Comparison of ENCODE assay signal across 25 cellular contexts in the genomic region with DNA sequence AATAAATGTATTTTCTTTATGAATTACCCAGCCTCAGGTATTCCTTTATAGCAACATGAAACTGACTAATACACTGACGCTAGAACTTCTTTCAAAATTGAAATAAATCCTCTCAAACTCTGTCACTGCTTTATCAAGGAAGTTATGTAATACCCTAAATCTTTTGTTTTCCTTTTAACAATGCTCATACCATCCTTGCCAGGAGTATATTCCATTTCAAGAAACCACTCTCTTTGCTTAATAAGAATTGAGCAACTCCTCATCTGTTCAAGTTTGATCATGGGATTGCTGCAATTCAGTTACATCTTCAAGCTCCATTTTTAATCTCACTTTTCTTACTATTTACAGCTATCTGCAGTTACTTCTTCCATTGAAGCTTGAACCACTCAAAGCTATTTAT.
"Had no signal": no experiment of that assay in that cellular context is flagged by ENCODE, and none has a peak within 500 bp of the region (broad histone marks: within the 10 kb centered on the region; RNA-seq: fewer than 3 reads in every experiment).

No MANE protein-coding gene starts in this region.

- H3K4me2 ChIP-seq: neural progenitor cell had no signal

- H3K4me3 Mint-ChIP-seq: activated CD4-positive, alpha-beta T cell treated with anti-CD3 and anti-CD28 coated beads for 36 hours; activated naive CD8-positive, alpha-beta T cell; brain; immature natural killer cell; natural killer cell; neural progenitor cell had no signal

- H3K4me1 ChIP-seq: heart left ventricle, left lung, lower lobe of right lung, neural progenitor cell, testis, transverse colon had no signal

- H3K36me3 ChIP-seq: heart left ventricle, left lung, lower lobe of right lung, neural progenitor cell, transverse colon had no signal

- H2AFZ ChIP-seq: neural progenitor cell had no signal

- H3K27ac Mint-ChIP-seq: activated CD4-positive, alpha-beta T cell treated with anti-CD3 and anti-CD28 coated beads for 36 hours; activated naive CD8-positive, alpha-beta T cell; brain; immature natural killer cell; natural killer cell; neural progenitor cell had no signal

- H3K9me3 ChIP-seq: left lung, lower lobe of right lung, testis, transverse colon had no signal

- H3K4me3 ChIP-seq: coronary artery, heart left ventricle, left lung, lower lobe of right lung, neural progenitor cell, testis, transverse colon had no signal

- H3K27me3 ChIP-seq: heart left ventricle, left lung, neural progenitor cell, testis, transverse colon had no signal

- H3K4me1 Mint-ChIP-seq: activated CD4-positive, alpha-beta T cell treated with anti-CD3 and anti-CD28 coated beads for 36 hours; immature natural killer cell; natural killer cell; neural progenitor cell had no signal

- H3K36me3 Mint-ChIP-seq: activated naive CD8-positive, alpha-beta T cell; immature natural killer cell; natural killer cell had no signal

- H3K9ac ChIP-seq: neural progenitor cell had no signal

- H3K27ac ChIP-seq: coronary artery, heart left ventricle, left lung, lower lobe of right lung, neural progenitor cell, testis, transverse colon had no signal

- DNase-seq: activated CD4-positive, alpha-beta T cell treated with anti-CD3 and anti-CD28 coated beads for 36 hours; activated CD4-positive, CD25-positive, alpha-beta regulatory T cell; activated CD8-positive, alpha-beta memory T cell treated with anti-CD3 and anti-CD28 coated beads for 24 hours; activated effector memory CD4-positive, alpha-beta T cell treated with Interleukin-2 at 50 U/mL for 16 hours; activated naive CD4-positive, alpha-beta T cell treated with Interleukin-2 at 50 U/mL for 16 hours; aorta; heart left ventricle; hypothalamus; immature natural killer cell; left lung; lower lobe of right lung; mesendoderm; natural killer cell; occipital lobe; posterior cingulate gyrus; right cardiac atrium; stimulated activated CD4-positive, alpha-beta T cell treated with anti-CD3 and anti-CD28 coated beads, Interleukin-12 subunit alpha, Interleukin-12 subunit beta, amount 100 ng/mL, for 4 hours; stimulated activated CD4-positive, alpha-beta T cell treated with anti-CD3 and anti-CD28 coated beads, Interleukin-4, amount 100 ng/mL, for 1 hour; stimulated activated naive CD8-positive, alpha-beta T cell treated with anti-CD3 and anti-CD28 coated beads, Interleukin-15, Interleukin-2, amounts not matched to agents 100 U/mL and 50 U/mL, for 24 hours; testis; transverse colon had no signal

- ATAC-seq: activated CD4-positive, alpha-beta T cell treated with anti-CD3 and anti-CD28 coated beads for 36 hours; heart left ventricle; left lung; lower lobe of right lung; natural killer cell; right cardiac atrium; stimulated activated naive CD8-positive, alpha-beta T cell treated with anti-CD3 and anti-CD28 coated beads, Interleukin-15, Interleukin-2, amounts not matched to agents 100 U/mL and 50 U/mL, for 24 hours had no signal

- H3K27me3 Mint-ChIP-seq: activated CD4-positive, alpha-beta T cell treated with anti-CD3 and anti-CD28 coated beads for 36 hours; activated naive CD8-positive, alpha-beta T cell; brain had no signal
